In the genomic region with DNA sequence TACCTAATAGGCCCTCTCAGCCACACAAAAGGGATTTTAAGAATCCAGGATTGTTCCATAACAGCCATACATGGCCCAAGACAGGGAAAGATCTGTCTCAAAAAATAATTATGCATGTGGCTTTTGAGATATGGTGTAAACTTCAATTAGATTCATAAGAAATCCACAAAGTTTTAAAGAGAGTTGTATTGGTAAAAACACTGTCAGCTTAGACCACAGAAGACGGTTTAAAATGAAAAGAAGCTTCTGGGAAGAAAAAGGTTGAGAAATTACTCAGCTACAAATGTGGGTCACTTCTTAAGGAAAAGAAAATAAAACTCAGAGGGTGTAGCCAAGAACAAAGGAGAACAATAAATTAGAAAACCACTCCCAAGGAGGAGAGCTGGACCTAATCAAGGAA, we compare ENCODE assay signal across 9 cellular contexts.
"Had no signal": no experiment of that assay in that cellular context is flagged by ENCODE, and none has a peak within 500 bp of the region (broad histone marks: within the 10 kb centered on the region; RNA-seq: fewer than 3 reads in every experiment).

No MANE protein-coding gene starts in this region.

- H3K4me2 ChIP-seq: GM23338 had no signal

- H3K27ac ChIP-seq: GM23248 had no signal

- H2AFZ ChIP-seq: GM23248, GM23338 had no signal

- H3K4me3 ChIP-seq: GM23248, GM23338, HAP-1 had no signal

- H3K36me3 ChIP-seq: HAP-1 had no signal

- ATAC-seq: GM23338, HCT116 had no signal

- H3K9ac ChIP-seq: GM23248 had no signal

- DNase-seq: GM23248, GOT3, H7, H9, HCEC 1CT, HFFc6 had no signal

- H3K4me1 ChIP-seq: HAP-1 had no signal
